In the genomic region with DNA sequence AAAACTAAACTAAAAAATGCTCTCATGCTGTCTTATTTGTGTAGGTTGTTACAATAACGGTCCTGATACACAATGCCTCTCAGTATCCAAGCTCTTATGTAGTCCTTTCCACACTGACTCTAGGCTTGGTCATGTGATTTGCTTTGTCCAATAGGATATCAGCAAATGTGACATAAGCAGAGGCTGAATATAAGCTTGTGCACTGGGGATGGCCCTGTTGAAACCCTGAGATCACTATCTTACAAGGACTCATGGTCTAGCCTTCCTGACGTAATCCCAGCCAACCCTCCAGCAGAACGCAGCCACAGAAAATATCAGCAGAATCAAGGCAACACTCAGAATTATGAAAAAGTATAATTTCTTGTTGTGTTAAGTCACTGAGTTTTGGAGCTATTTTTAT, we compare ENCODE assay signal across 22 cellular contexts.
"Had no signal": no experiment of that assay in that cellular context is flagged by ENCODE, and none has a peak within 500 bp of the region (broad histone marks: within the 10 kb centered on the region; RNA-seq: fewer than 3 reads in every experiment).

No MANE protein-coding gene starts in this region.

- H3K36me3 ChIP-seq: ascending aorta, heart left ventricle, pancreas, right atrium auricular region, stomach, suprapubic skin, tibial nerve, WERI-Rb-1 had no signal

- FAIRE-seq: keratinocyte, pancreas, TTC549, urothelium cell line had no signal

- H3K9me3 ChIP-seq: ascending aorta, mucosa of descending colon, pancreas, psoas muscle, stomach, suprapubic skin had no signal

- H3K27ac ChIP-seq: ascending aorta, heart left ventricle, pancreas, psoas muscle, right atrium auricular region, stomach, suprapubic skin, tibial nerve, WERI-Rb-1 had no signal

- DNase-seq: activated T-cell treated with anti-CD3 and anti-CD28 coated beads, Interleukin-2, amount 50 U/mL, for 1 hour; central memory CD4-positive, alpha-beta T cell; dermis blood vessel endothelial cell; effector CD8-positive, alpha-beta T cell; erythroblast; heart left ventricle; left colon; mesendoderm; mucosa of descending colon; nephron progenitor cell; pancreas; psoas muscle; stimulated activated CD4-positive, alpha-beta T cell treated with anti-CD3 and anti-CD28 coated beads, Interleukin-12 subunit alpha, Interleukin-12 subunit beta, amount 100 ng/mL, for 4 hours; stomach; WERI-Rb-1 had no signal

- H3K4me1 ChIP-seq: pancreas, psoas muscle, suprapubic skin, tibial nerve had no signal

- H3K4me3 ChIP-seq: ascending aorta, heart left ventricle, mucosa of descending colon, pancreas, psoas muscle, right atrium auricular region, stomach, suprapubic skin, tibial nerve had no signal

- H3K27me3 ChIP-seq: ascending aorta, heart left ventricle, pancreas, right atrium auricular region, stomach, suprapubic skin, tibial nerve had no signal
